8 cellular contexts compared by ENCODE assay signal in the genomic region with DNA sequence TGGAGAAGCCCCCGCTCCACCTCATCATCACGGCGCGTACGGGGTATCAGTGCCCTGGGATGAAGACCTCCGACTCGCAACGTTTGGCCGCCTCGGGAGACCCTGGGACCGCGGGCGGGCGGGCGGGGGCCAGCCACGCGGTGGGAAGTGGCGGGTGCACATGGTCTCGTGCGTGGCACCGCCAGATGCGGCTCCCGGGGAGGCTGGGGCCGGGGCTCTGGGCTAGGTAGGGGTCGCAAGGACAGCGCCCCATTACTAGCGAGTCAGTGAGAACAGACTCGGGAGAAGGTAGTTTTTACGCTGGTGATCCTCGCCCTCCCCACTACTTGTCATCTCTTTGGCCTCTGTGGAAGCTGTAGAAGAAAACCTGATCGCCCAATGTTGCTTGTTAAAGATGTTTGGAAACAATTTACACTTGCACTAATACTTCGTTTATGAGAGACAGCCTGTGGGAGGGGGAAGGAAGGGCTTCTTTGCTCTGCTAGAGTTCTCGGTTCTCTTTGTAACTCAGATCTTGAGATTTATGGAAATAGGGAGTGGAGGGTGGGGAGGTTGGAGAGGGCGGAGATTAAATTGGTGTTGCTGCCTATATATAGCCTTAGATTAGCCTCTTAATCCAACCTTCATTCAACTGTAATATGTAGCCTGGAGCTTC. TPM values are rescaled to one million over a fixed set of nuclear protein-coding genes. Genes with fewer than 3 reads are reported as not detected.
DNase-seq lines count a peak whose midpoint lies in the region; ATAC-seq, FAIRE-seq and TF ChIP-seq lines count a peak whose summit lies in the region.

No MANE protein-coding gene starts in this region.

- no peaks in the 10 kb centered on the region for H3K27me3 Mint-ChIP-seq in stimulated activated naive CD8-positive, alpha-beta T cell treated with anti-CD3 and anti-CD28 coated beads, Interleukin-15, Interleukin-2, amounts not matched to agents 100 ng/mL and 50 ng/mL, for 24 hours

- under 1% methylated on average over 23 of the region's 34 CpGs for WGBS in K562 (ENCODE audit: insufficient coverage, low coverage, missing lambda C conversion rate)

- peaks cover 19% of the 10 kb centered on the region for H4K20me1 ChIP-seq in K562 (replicated peaks; ENCODE audit: control insufficient read depth, insufficient read depth, low read length)

- no peak for TF ChIP-seq CTCF in AG04450 (IDR thresholded peaks at IDR 0.05; ENCODE audit: low read depth, low read length)
- no peak for TF ChIP-seq CTCF in GM12864 (IDR thresholded peaks at IDR 0.05; ENCODE audit: low read depth, low read length, missing control alignments)
- TF ChIP-seq CTCF in K562 (IDR thresholded peaks at IDR 0.05 in 2 of 3, conservative IDR thresholded peaks at IDR 0.05 in 1 of 3; ENCODE audit: insufficient read depth in 2 of 3, low read depth in 1 of 3, low read length in 3 of 3): no peak
- no peak for TF ChIP-seq CTCF in kidney (IDR thresholded peaks at IDR 0.05; ENCODE audit: borderline replicate concordance, extremely low read depth, insufficient read depth)

- H3K4me1 ChIP-seq in K562 (replicated peaks in 1 of 2; ENCODE audit: control insufficient read depth in 2 of 2, insufficient read depth in 2 of 2, low read length in 2 of 2) (peaks cover 8 to 36% of the 10 kb centered on the region in 2 experiments; a peak in 4 of 5 replicates), kidney (ENCODE audit: control insufficient read depth in 1 of 2, insufficient read depth in 1 of 2, low read depth in 1 of 2, low read length in 2 of 2) (peaks cover 0 to 16% of the 10 kb centered on the region in 2 donors)

- TF ChIP-seq POLR2A in K562 (conservative IDR thresholded peaks at IDR 0.05): no peak

- H3K9ac ChIP-seq in K562 (ENCODE audit: insufficient read depth in 1 of 2, low read depth in 2 of 2, low read length in 2 of 2): peak overlapping the region; percentile 85 to 98
- peak overlapping the region; percentile 65 to 67 for H3K9ac ChIP-seq in kidney (ENCODE audit: low read length in 2 of 2)

- no TSS peak for BruUV-seq in K562 (replicated peaks; lab: Mats Ljungman, UMichigan)

- peak overlapping the region; percentile 91 for H3K4me3 ChIP-seq in AG04450 (ENCODE audit: low read depth, low read length)
- peak overlapping the region; percentile 75 for H3K4me3 ChIP-seq in GM12864 (ENCODE audit: low read depth, low read length)
- H3K4me3 ChIP-seq in K562: peak overlapping the region; percentile 90
- peak overlapping the region; percentile 77 to 84 for H3K4me3 ChIP-seq in kidney (ENCODE audit: low read length in 2 of 2)

- peak overlapping the region; percentile 98 for H3K27ac Mint-ChIP-seq in stimulated activated naive CD8-positive, alpha-beta T cell treated with anti-CD3 and anti-CD28 coated beads, Interleukin-15, Interleukin-2, amounts not matched to agents 100 ng/mL and 50 ng/mL, for 24 hours

- no peak for FAIRE-seq in K562 (lab: Jason Lieb, UNC)
- FAIRE-seq in kidney (lab: Jason Lieb, UNC): no peak

- POLR2A ChIA-PET in AG04450 (lab: Yijun Ruan, JAX): interaction anchor here (0.7 to 2.2 kb wide), 7 partner anchors 10 to 62 kb away, joined by 3 to 13 read pairs (median 5); no protein-coding TSS in a partner anchor
- POLR2A ChIA-PET in K562 (lab: Yijun Ruan, JAX): interaction anchor here (0.6 to 5.0 kb wide), 11 partner anchors 9 to 642 kb away, joined by 3 to 64 read pairs (median 4); a partner anchor contains a TSS

- peak overlapping the region; percentile 88 for H3K4me2 ChIP-seq in K562 (ENCODE audit: insufficient read depth, low read length)

- CTCF ChIA-PET in AG04450 (lab: Charles Lee) (interaction anchor here (1.1 kb wide), 1 partner anchor 22 kb away, joined by 3 read pairs; no protein-coding TSS in a partner anchor), K562 (lab: Yijun Ruan, JAX; ENCODE audit: low intra/inter-chr PET ratio) (no interaction called here)

- no peaks in the 10 kb centered on the region for H3K9me1 ChIP-seq in K562 (ENCODE audit: control insufficient read depth, insufficient read depth, low read length)

- H3K9me3 ChIP-seq in AG04450 (ENCODE audit: control insufficient read depth, insufficient read depth, low read length) (no peaks in the 10 kb centered on the region), K562 (replicated peaks; ENCODE audit: control insufficient read depth, insufficient read depth, low read depth, low read length) (no peaks in the 10 kb centered on the region), kidney (ENCODE audit: control insufficient read depth in 1 of 2, low read length in 2 of 2) (no peaks in the 10 kb centered on the region)

- H3K9me3 Mint-ChIP-seq in stimulated activated naive CD8-positive, alpha-beta T cell treated with anti-CD3 and anti-CD28 coated beads, Interleukin-15, Interleukin-2, amounts not matched to agents 100 ng/mL and 50 ng/mL, for 24 hours: no peaks in the 10 kb centered on the region

- TF ChIP-seq EP300 in K562 (IDR thresholded peaks at IDR 0.05; ENCODE audit: low read length): no peak

- peak overlapping the region; percentile 98 for H3K4me3 Mint-ChIP-seq in stimulated activated naive CD8-positive, alpha-beta T cell treated with anti-CD3 and anti-CD28 coated beads, Interleukin-15, Interleukin-2, amounts not matched to agents 100 ng/mL and 50 ng/mL, for 24 hours

- H3K27ac ChIP-seq in AG04450 (ENCODE audit: low read depth, low read length) (peak overlapping the region; percentile 90), K562 (ENCODE audit: extremely low read depth, low read depth, low read length) (peak overlapping the region; percentile 96), kidney (ENCODE audit: low read depth in 2 of 2, low read length in 2 of 2) (peak overlapping the region in 1 of 2 donors; percentile 97)

- no peak for TF ChIP-seq RAD21 in K562 (CRISPR knock-in tag; conservative IDR thresholded peaks at IDR 0.05 in 1 of 2, IDR thresholded peaks at IDR 0.05 in 1 of 2)

- H3K4me1 Mint-ChIP-seq in stimulated activated naive CD8-positive, alpha-beta T cell treated with anti-CD3 and anti-CD28 coated beads, Interleukin-15, Interleukin-2, amounts not matched to agents 100 ng/mL and 50 ng/mL, for 24 hours (ENCODE audit: low read depth): peaks cover 72% of the 10 kb centered on the region

- no peak for DNase-seq in AG04450 (ENCODE audit: low read depth, low spot score)
- DNase-seq in GM12864 (ENCODE audit: low read depth): no peak
- DNase-seq in NCI-H82 treated with DMSO at 0.1 percent for 48 hours (lab: John Stamatoyannopoulos, UW; ENCODE audit: unreplicated experiment): peak; percentile 78
- peak in 1 of 4 experiments; percentile 46 for DNase-seq in K562 (ENCODE audit: extremely low read depth in 1 of 4, low spot score in 3 of 4)
- no peak for DNase-seq in kidney
- no peak for DNase-seq in stimulated activated CD4-positive, alpha-beta T cell treated with anti-CD3 and anti-CD28 coated beads, Interleukin-4, amount 100 ng/mL, for 1 hour

- H3K27me3 ChIP-seq in AG04450 (ENCODE audit: control insufficient read depth, insufficient read depth, low read length) (no peaks in the 10 kb centered on the region), K562 (ENCODE audit: control insufficient read depth in 2 of 2, insufficient read depth in 2 of 2, low read length in 2 of 2) (no peaks in the 10 kb centered on the region)

- H3K36me3 Mint-ChIP-seq in stimulated activated naive CD8-positive, alpha-beta T cell treated with anti-CD3 and anti-CD28 coated beads, Interleukin-15, Interleukin-2, amounts not matched to agents 100 ng/mL and 50 ng/mL, for 24 hours (ENCODE audit: low read depth): peaks cover 34% of the 10 kb centered on the region

- in situ Hi-C loops in K562 (cut with MboI): no loop called here

- ATAC-seq in K562: peak; percentile 11
- ATAC-seq in HG03469 (IDR thresholded peaks at IDR 0.05; ENCODE audit: unreplicated experiment): no peak

- peak overlapping the region; percentile 93 for H2AFZ ChIP-seq in K562 (ENCODE audit: low read depth, low read length)

- H3K36me3 ChIP-seq in K562 (ENCODE audit: control insufficient read depth, insufficient read depth, low read length) (peaks cover 58% of the 10 kb centered on the region), kidney (ENCODE audit: control insufficient read depth in 1 of 2, insufficient read depth in 2 of 2, low read length in 2 of 2) (no peaks in the 10 kb centered on the region)

- H3K79me2 ChIP-seq in K562 (ENCODE audit: control insufficient read depth, insufficient read depth, low read length): peaks cover 96% of the 10 kb centered on the region

- intact Hi-C loops in K562 (cut with micrococcal nuclease) (loop anchor here (5.0 kb wide), 3 partner anchors 51 to 224 kb away; a partner anchor contains a TSS), kidney (cut with DNase I) (no loop called here)

RNA-seq across cellular contexts. Expression of a gene that starts 0.6 kb away (rescaled TPM):
- polyA plus RNA-seq in AG04450 (2011; rRNA removed) (84.4 and 87.6 TPM in 2 replicates), K562 (2011; rRNA removed) (140 and 155 TPM in 2 replicates), K562 (2014; fragmentation: Illumina TruSeq; extraction: Trizol) (222 and 244 TPM in 2 replicates), K562 (2014; fragmentation: Nextera tagmentation; extraction: Ambion mirVana) (100 to 1,000 TPM; 251 to 316 TPM), K562 (2014; rRNA removed) (137 and 173 TPM in 2 replicates), kidney (ENCODE audit: insufficient read depth, low read depth, low replicate concordance) (24.8 TPM)
- 41.1 and 66.1 TPM in 2 replicates for polyA minus RNA-seq in AG04450 (2011; rRNA and poly(A)+ RNA removed)
- total RNA-seq in K562 (2011; cell fraction: chromatin; rRNA removed; ENCODE audit: low replicate concordance): 46.8 and 66.2 TPM in 2 replicates
- total RNA-seq in K562 (2011; cell fraction: nucleolus; rRNA removed): 32.0 and 35.4 TPM in 2 replicates
- 50.6 and 71.3 TPM in 2 replicates for total RNA-seq in K562 (2011; cell fraction: nucleoplasm; rRNA removed)
- total RNA-seq in K562 (2014; rRNA removed) (133 and 168 TPM in 2 replicates), K562 (2014; rRNA removed; fragmentation: Illumina TruSeq; extraction: Trizol) (188 and 204 TPM in 2 replicates), K562 (2015; rRNA removed; fragmentation: Illumina TruSeq; extraction: Trizol) (163 and 167 TPM in 2 replicates), K562 (2021) (146 and 159 TPM in 2 replicates), kidney (49.1 TPM)
- 65.1 and 82.4 TPM in 2 replicates for polyA plus RNA-seq in K562 (2011; cell fraction: cytosol; rRNA removed)
- 52.4 and 74.8 TPM in 2 replicates for polyA plus RNA-seq in K562 (2011; cell fraction: nucleus; rRNA removed)
- 130 and 147 TPM in 2 replicates for polyA plus RNA-seq in K562 (2012)
- polyA minus RNA-seq in K562 (2011; rRNA and poly(A)+ RNA removed): 77.1 and 82.6 TPM in 2 replicates
- polyA minus RNA-seq in K562 (2011; cell fraction: cytosol; rRNA and poly(A)+ RNA removed): 80.0 and 90.3 TPM in 2 replicates
- polyA minus RNA-seq in K562 (2011; cell fraction: nucleus; rRNA and poly(A)+ RNA removed): 16.7 and 29.4 TPM in 2 replicates

RNA-seq across cellular contexts. Expression of a gene that starts 1.0 kb away (rescaled TPM):
- 25.0 and 31.8 TPM in 2 replicates for polyA plus RNA-seq in AG04450 (2011; rRNA removed)
- 16.8 and 23.7 TPM in 2 replicates for polyA minus RNA-seq in AG04450 (2011; rRNA and poly(A)+ RNA removed)
- 32.4 and 48.1 TPM in 2 replicates for total RNA-seq in K562 (2011; cell fraction: chromatin; rRNA removed; ENCODE audit: low replicate concordance)
- total RNA-seq in K562 (2011; cell fraction: nucleolus; rRNA removed): 19.8 and 24.7 TPM in 2 replicates
- total RNA-seq in K562 (2011; cell fraction: nucleoplasm; rRNA removed): 20.9 and 23.6 TPM in 2 replicates
- 41.1 and 41.4 TPM in 2 replicates for total RNA-seq in K562 (2014; rRNA removed)
- 57.0 and 64.3 TPM in 2 replicates for total RNA-seq in K562 (2014; rRNA removed; fragmentation: Illumina TruSeq; extraction: Trizol)
- total RNA-seq in K562 (2015; rRNA removed; fragmentation: Illumina TruSeq; extraction: Trizol): 48.7 and 52.6 TPM in 2 replicates
- 43.7 and 44.0 TPM in 2 replicates for total RNA-seq in K562 (2021)
- 58.5 and 71.5 TPM in 2 replicates for polyA plus RNA-seq in K562 (2011; rRNA removed)
- 17.1 and 33.8 TPM in 2 replicates for polyA plus RNA-seq in K562 (2011; cell fraction: cytosol; rRNA removed)
- 37.1 and 45.7 TPM in 2 replicates for polyA plus RNA-seq in K562 (2011; cell fraction: nucleus; rRNA removed)
- 42.1 and 43.9 TPM in 2 replicates for polyA plus RNA-seq in K562 (2012)
- 45.7 and 48.8 TPM in 2 replicates for polyA plus RNA-seq in K562 (2014; fragmentation: Illumina TruSeq; extraction: Trizol)
- 10 to 100 TPM; 38.9 to 70.3 TPM for polyA plus RNA-seq in K562 (2014; fragmentation: Nextera tagmentation; extraction: Ambion mirVana)
- 45.7 and 48.4 TPM in 2 replicates for polyA plus RNA-seq in K562 (2014; rRNA removed)
- polyA minus RNA-seq in K562 (2011; rRNA and poly(A)+ RNA removed): 78.8 and 85.3 TPM in 2 replicates
- polyA minus RNA-seq in K562 (2011; cell fraction: cytosol; rRNA and poly(A)+ RNA removed): 22.1 and 26.2 TPM in 2 replicates
- 21.3 and 34.0 TPM in 2 replicates for polyA minus RNA-seq in K562 (2011; cell fraction: nucleus; rRNA and poly(A)+ RNA removed)
- total RNA-seq in kidney: 21.9 TPM
- polyA plus RNA-seq in kidney (ENCODE audit: insufficient read depth, low read depth, low replicate concordance): 19.3 TPM
